In the genomic region with DNA sequence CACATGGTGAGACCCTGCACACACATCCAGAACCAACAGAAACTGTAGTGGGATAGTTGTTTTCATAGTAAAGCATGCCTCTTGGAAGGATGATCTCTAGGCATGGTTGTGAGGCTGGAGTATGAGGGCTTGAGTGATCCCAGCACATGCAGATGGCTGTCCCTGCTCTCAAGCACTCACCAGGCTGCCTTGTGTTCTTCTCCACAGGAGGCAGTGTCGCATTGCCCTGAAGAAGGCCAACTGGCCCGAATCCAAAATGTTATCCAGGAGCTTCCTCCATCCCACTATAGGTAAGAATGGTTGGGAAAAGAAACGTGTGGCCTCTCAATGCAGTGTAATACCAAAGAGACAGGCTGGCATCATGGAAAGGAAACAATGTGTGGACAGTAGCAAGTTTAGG, we compare ENCODE assay signal across 10 cellular contexts.
DNase-seq lines count a peak whose midpoint lies in the region; ATAC-seq, FAIRE-seq and TF ChIP-seq lines count a peak whose summit lies in the region.
"Had no signal": no experiment of that assay in that cellular context is flagged by ENCODE, and none has a peak within 500 bp of the region (broad histone marks: within the 10 kb centered on the region; RNA-seq: fewer than 3 reads in every experiment).

No MANE protein-coding gene starts in this region.

- no peaks in the 10 kb centered on the region for H4K20me1 ChIP-seq in H1 (replicated peaks in 1 of 2; ENCODE audit: control insufficient read depth in 1 of 2, insufficient read depth in 2 of 2, low read length in 2 of 2)
- H4K20me1 ChIP-seq: BLaER1 had no signal

- 0 out of 2 replicates have a peak overlapping the region, but pooled peaks have one; percentile 51 for H2BK20ac ChIP-seq in H1 (ENCODE audit: low read length)

- WGBS in H1 (ENCODE audit: extremely low coverage in 1 of 2, insufficient coverage in 1 of 2, insufficient read length in 1 of 2, insufficient replicate concordance in 2 of 2, low coverage in 1 of 2, low lambda C conversion rate in 2 of 2, missing lambda C conversion rate in 1 of 2), 2 experiments: 75% methylated on average over 3 of the region's 3 CpGs; no CpG with 5 or more reads in 1 of the 2 experiments

- H2AK5ac ChIP-seq in H1 (ENCODE audit: low read depth, low read length): no peak overlapping the region

- no peak overlapping the region for H3K27ac ChIP-seq in H1 (ENCODE audit: low read depth, low read length)
- no peak overlapping the region for H3K27ac ChIP-seq in Peyer's patch
- no peak overlapping the region for H3K27ac ChIP-seq in ascending aorta
- H3K27ac ChIP-seq: BLaER1, cardiac muscle cell had no signal

- CTCF ChIA-PET in H1 (lab: Charles Lee; ENCODE audit: partially characterized antibody): interaction anchor here (0.6 to 1.9 kb wide), 3 partner anchors 18 to 106 kb away, joined by 3 to 5 read pairs (median 4); no protein-coding TSS in a partner anchor

- DNase-seq in left ventricle myocardium superior (no peak), cardiac septum (ENCODE audit: low spot score) (no peak), NCI-H2171 (lab: John Stamatoyannopoulos, UW) (peak; percentile 4), H1 (ENCODE audit: low read depth in 1 of 2, low spot score in 2 of 2) (no peak), GF-D8 (lab: John Stamatoyannopoulos, UW) (no peak), Peyer's patch (no peak), ascending aorta (ENCODE audit: low spot score in 2 of 2) (no peak)

- no peak for FAIRE-seq in H1 (lab: Jason Lieb, UNC)

- H3K4ac ChIP-seq in H1 (replicated peaks; ENCODE audit: insufficient read length, low read depth, low read length): no peak overlapping the region

- no peak for TF ChIP-seq CTCF in H1 (IDR thresholded peaks at IDR 0.05; ENCODE audit: control extremely low read depth in 1 of 3, insufficient read depth in 1 of 3, low read depth in 1 of 3, low read length in 3 of 3)
- no peak for TF ChIP-seq CTCF in Peyer's patch (IDR thresholded peaks at IDR 0.05)
- no peak for TF ChIP-seq CTCF in ascending aorta (IDR thresholded peaks at IDR 0.05)

- no peak overlapping the region for H4K91ac ChIP-seq in H1 (replicated peaks; ENCODE audit: insufficient read length, low read length)

- H4K8ac ChIP-seq in H1 (ENCODE audit: extremely low read depth, insufficient read depth, low read length): no peak overlapping the region

- peaks cover 0 to 5% (median 0%) of the 10 kb centered on the region in 4 experiments; a peak in 1 of 7 replicates for H3K4me1 ChIP-seq in H1 (replicated peaks in 1 of 4; ENCODE audit: control insufficient read depth in 3 of 4, insufficient read depth in 4 of 4, low read length in 3 of 4)
- no peaks in the 10 kb centered on the region for H3K4me1 ChIP-seq in Peyer's patch
- no peaks in the 10 kb centered on the region for H3K4me1 ChIP-seq in ascending aorta

- H3K9ac ChIP-seq in H1 (replicated peaks in 1 of 4; ENCODE audit: extremely low read depth in 1 of 4, low read depth in 3 of 4, low read length in 3 of 4): no peak overlapping the region
- H3K9ac ChIP-seq: BLaER1 had no signal

- H3K23ac ChIP-seq in H1 (ENCODE audit: insufficient read length): no peak overlapping the region

- H3K23me2 ChIP-seq in H1 (ENCODE audit: low read depth, low read length): no peaks in the 10 kb centered on the region

- POLR2A ChIA-PET in H1 (lab: Charles Lee; ENCODE audit: partially characterized antibody): interaction anchor here (1.3 kb wide), 1 partner anchor 30 kb away, joined by 4 read pairs; no protein-coding TSS in a partner anchor

- H3K36me3 ChIP-seq in H1 (ENCODE audit: control insufficient read depth in 2 of 4, insufficient read depth in 4 of 4, low read length in 3 of 4) (no peaks in the 10 kb centered on the region), Peyer's patch (no peaks in the 10 kb centered on the region), ascending aorta (peaks cover 10 to 34% of the 10 kb centered on the region in 2 donors)
- H3K36me3 ChIP-seq: BLaER1 had no signal

- no peak overlapping the region for H3K4me3 ChIP-seq in H1 (ENCODE audit: extremely low read depth in 1 of 4, insufficient read depth in 2 of 4, low read depth in 3 of 4, low read length in 4 of 4)
- no peak overlapping the region for H3K4me3 ChIP-seq in Peyer's patch
- no peak overlapping the region for H3K4me3 ChIP-seq in ascending aorta
- H3K4me3 ChIP-seq: BLaER1, cardiac muscle cell had no signal

- no peak overlapping the region for H2BK15ac ChIP-seq in H1 (ENCODE audit: low read length)

- no peak overlapping the region for H2BK5ac ChIP-seq in H1 (ENCODE audit: low read depth, low read length)

- no peak overlapping the region for H2BK120ac ChIP-seq in H1 (replicated peaks; ENCODE audit: low read depth, low read length)

- no peak overlapping the region for H2AFZ ChIP-seq in H1 (ENCODE audit: low read length)

- intact Hi-C loops in left ventricle myocardium superior (cut with micrococcal nuclease): no loop called here
- intact Hi-C loops in cardiac septum (cut with DNase I): no loop called here
- intact Hi-C loops in ascending aorta (cut with DNase I): loop anchor here (10.0 kb wide), 1 partner anchor 106 kb away; no protein-coding TSS in a partner anchor

- H3K79me2 ChIP-seq in H1 (ENCODE audit: control insufficient read depth in 1 of 2, insufficient read depth in 2 of 2, low read length in 2 of 2): no peaks in the 10 kb centered on the region

- H3K18ac ChIP-seq in H1 (ENCODE audit: extremely low read depth, low read length): no peak overlapping the region

- ATAC-seq in left ventricle myocardium superior: peak; percentile 33
- no peak for ATAC-seq in esophagus mucosa

- no peaks in the 10 kb centered on the region for H3K27me3 ChIP-seq in H1 (replicated peaks in 1 of 4; ENCODE audit: control insufficient read depth in 3 of 4, extremely low read depth in 1 of 4, insufficient read depth in 3 of 4, low read length in 3 of 4)
- H3K27me3 ChIP-seq in Peyer's patch: no peaks in the 10 kb centered on the region
- no peaks in the 10 kb centered on the region for H3K27me3 ChIP-seq in ascending aorta
- H3K27me3 ChIP-seq: BLaER1, cardiac muscle cell had no signal

- no peaks in the 10 kb centered on the region for H3K79me1 ChIP-seq in H1 (ENCODE audit: low read depth, low read length)

- no peak overlapping the region for H3K56ac ChIP-seq in H1 (replicated peaks; ENCODE audit: insufficient read length, low read depth, low read length)

- H3K9me3 ChIP-seq in H1 (ENCODE audit: insufficient read depth in 2 of 2, low read depth in 1 of 2, low read length in 1 of 2) (no peaks in the 10 kb centered on the region), Peyer's patch (no peaks in the 10 kb centered on the region), ascending aorta (no peaks in the 10 kb centered on the region)
- H3K9me3 ChIP-seq: BLaER1 had no signal

- TF ChIP-seq RAD21 in H1 (IDR thresholded peaks at IDR 0.05 in 1 of 2, conservative IDR thresholded peaks at IDR 0.05 in 1 of 2; ENCODE audit: low read depth in 2 of 2, low read length in 2 of 2): no peak

- H3K4me2 ChIP-seq in H1 (ENCODE audit: insufficient read depth in 1 of 2, low read depth in 2 of 2, low read length in 2 of 2): no peak overlapping the region
- H3K4me2 ChIP-seq: BLaER1 had no signal

- TF ChIP-seq POLR2A in H1 (IDR thresholded peaks at IDR 0.05; ENCODE audit: control extremely low read depth in 1 of 2, low read depth in 2 of 2, low read length in 2 of 2) (no peak), Peyer's patch (IDR thresholded peaks at IDR 0.05) (no peak)

- no peak for TF ChIP-seq EP300 in H1 (IDR thresholded peaks at IDR 0.05; ENCODE audit: borderline replicate concordance in 1 of 2, low read depth in 2 of 2, low read length in 2 of 2)

- H4K5ac ChIP-seq in H1 (ENCODE audit: insufficient read length, low read depth, low read length): no peak overlapping the region

- no peak overlapping the region; the same call in 1 of the 2 replicates for H2BK12ac ChIP-seq in H1 (ENCODE audit: low read depth, low read length)

- H3K14ac ChIP-seq in H1 (ENCODE audit: insufficient read length): no peak overlapping the region

TF ChIP-seq in H1, 55 proteins besides CTCF, POLR2A, EP300 and RAD21:
- no peak for TF ChIP-seq JUN (IDR thresholded peaks at IDR 0.05; ENCODE audit: low read depth, low read length)
- TF ChIP-seq EGR1 (IDR thresholded peaks at IDR 0.05; ENCODE audit: borderline replicate concordance, low read depth, low read length): no peak
- no peak for TF ChIP-seq NRF1 (IDR thresholded peaks at IDR 0.05; ENCODE audit: low read depth, low read length)
- TF ChIP-seq, protein P1, sequence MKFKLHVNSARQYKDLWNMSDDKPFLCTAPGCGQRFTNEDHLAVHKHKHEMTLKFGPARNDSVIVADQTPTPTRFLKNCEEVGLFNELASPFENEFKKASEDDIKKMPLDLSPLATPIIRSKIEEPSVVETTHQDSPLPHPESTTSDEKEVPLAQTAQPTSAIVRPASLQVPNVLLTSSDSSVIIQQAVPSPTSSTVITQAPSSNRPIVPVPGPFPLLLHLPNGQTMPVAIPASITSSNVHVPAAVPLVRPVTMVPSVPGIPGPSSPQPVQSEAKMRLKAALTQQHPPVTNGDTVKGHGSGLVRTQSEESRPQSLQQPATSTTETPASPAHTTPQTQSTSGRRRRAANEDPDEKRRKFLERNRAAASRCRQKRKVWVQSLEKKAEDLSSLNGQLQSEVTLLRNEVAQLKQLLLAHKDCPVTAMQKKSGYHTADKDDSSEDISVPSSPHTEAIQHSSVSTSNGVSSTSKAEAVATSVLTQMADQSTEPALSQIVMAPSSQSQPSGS (IDR thresholded peaks at IDR 0.05; ENCODE audit: low read length): no peak
- TF ChIP-seq HDAC2 (IDR thresholded peaks at IDR 0.05; ENCODE audit: borderline replicate concordance in 1 of 2, low read depth in 2 of 2, low read length in 2 of 2): no peak
